In genomic region chr18:44681611-44682010, GRCh38 we compare ENCODE assay signal across 10 cellular contexts. TPM values are rescaled to one million over a fixed set of nuclear protein-coding genes. Genes with fewer than 3 reads are reported as not detected.
A peak's percentile ranks its signal among the peaks of the same experiment; 100 is the strongest.
DNase-seq lines count a peak whose midpoint lies in the region; ATAC-seq, FAIRE-seq and TF ChIP-seq lines count a peak whose summit lies in the region.
"Had no signal": no experiment of that assay in that cellular context is flagged by ENCODE, and none has a peak within 500 bp of the region (broad histone marks: within the 10 kb centered on the region; RNA-seq: fewer than 3 reads in every experiment).

No MANE protein-coding gene starts in this region.

- peaks cover 6% of the 10 kb centered on the region for H3K36me3 ChIP-seq in SJSA1
- H3K36me3 ChIP-seq in kidney (ENCODE audit: control insufficient read depth in 1 of 2, insufficient read depth in 2 of 2, low read length in 2 of 2): no peaks in the 10 kb centered on the region
- H3K36me3 ChIP-seq in testis (ENCODE audit: low read depth, missing control alignments): no peaks in the 10 kb centered on the region
- no peaks in the 10 kb centered on the region for H3K36me3 ChIP-seq in adrenal gland (replicated peaks in 1 of 2)
- H3K36me3 ChIP-seq: neutrophil had no signal

- no peak for FAIRE-seq in kidney (lab: Jason Lieb, UNC)

- ATAC-seq in HG03469 (IDR thresholded peaks at IDR 0.05; ENCODE audit: unreplicated experiment): no peak
- no peak for ATAC-seq in GM18511 (IDR thresholded peaks at IDR 0.05; ENCODE audit: unreplicated experiment)
- ATAC-seq: stimulated activated memory B cell treated with anti-CD40 and anti-IgM and Interleukin-4, amounts not matched to agents 10 μg/mL and 1 μg/mL and 100 μg/mL, for 72 hours had no signal

- intact Hi-C loops in kidney (cut with DNase I): no loop called here
- intact Hi-C loops in testis (cut with DNase I; ENCODE audit: low total_unique reads): no loop called here
- intact Hi-C loops in adrenal gland (cut with DNase I): no loop called here

- WGBS in testis, 2 donors: 1 to 2% methylated on average over 5 of the region's 5 CpGs
- 5 to 14% (median 10%) methylated on average over 5 of the region's 5 CpGs for WGBS in adrenal gland, 4 donors

- peaks cover 34% of the 10 kb centered on the region for H3K4me1 ChIP-seq in SJSA1 (replicated peaks)
- peaks cover 16 to 30% of the 10 kb centered on the region in 2 donors for H3K4me1 ChIP-seq in kidney (ENCODE audit: control insufficient read depth in 1 of 2, insufficient read depth in 1 of 2, low read depth in 1 of 2, low read length in 2 of 2)
- H3K4me1 ChIP-seq in testis: peaks cover 15% of the 10 kb centered on the region
- no peaks in the 10 kb centered on the region for H3K4me1 ChIP-seq in adrenal gland (replicated peaks in 1 of 2)

- H3K27ac ChIP-seq in SJSA1: no peak overlapping the region
- H3K27ac ChIP-seq in kidney (ENCODE audit: low read depth in 2 of 2, low read length in 2 of 2): peak overlapping the region; percentile 79 to 93
- H3K27ac ChIP-seq in testis: peak overlapping the region; percentile 40 to 96
- peak overlapping the region in 2 of 5 donors; percentile 73 to 88 for H3K27ac ChIP-seq in adrenal gland
- H3K27ac ChIP-seq: neutrophil had no signal

- H3K4me3 ChIP-seq in SJSA1: peak overlapping the region; percentile 92
- H3K4me3 ChIP-seq in kidney (ENCODE audit: low read length in 2 of 2): peak overlapping the region; percentile 73 to 81
- H3K4me3 ChIP-seq in testis: peak overlapping the region; percentile 72 to 89
- H3K4me3 ChIP-seq in adrenal gland: peak overlapping the region in 1 of 4 donors; percentile 56

- TF ChIP-seq CTCF in kidney (IDR thresholded peaks at IDR 0.05; ENCODE audit: borderline replicate concordance, extremely low read depth, insufficient read depth) (no peak), testis (IDR thresholded peaks at IDR 0.05) (no peak), adrenal gland (IDR thresholded peaks at IDR 0.05) (no peak)

- H3K9me3 ChIP-seq in SJSA1 (replicated peaks) (no peaks in the 10 kb centered on the region), kidney (ENCODE audit: control insufficient read depth in 1 of 2, low read length in 2 of 2) (no peaks in the 10 kb centered on the region), testis (no peaks in the 10 kb centered on the region), adrenal gland (replicated peaks in 1 of 3) (no peaks in the 10 kb centered on the region)
- H3K9me3 ChIP-seq: neutrophil had no signal

- no peaks in the 10 kb centered on the region for H3K27me3 ChIP-seq in SJSA1 (replicated peaks)
- no peaks in the 10 kb centered on the region for H3K27me3 ChIP-seq in testis
- no peaks in the 10 kb centered on the region for H3K27me3 ChIP-seq in adrenal gland

- peak overlapping the region; percentile 63 to 65 for H3K9ac ChIP-seq in kidney (ENCODE audit: low read length in 2 of 2)

- TF ChIP-seq POLR2A in testis (IDR thresholded peaks at IDR 0.05) (no peak), adrenal gland (IDR thresholded peaks at IDR 0.05) (no peak)

- peak; percentile 70 for DNase-seq in NCI-H1092 treated with DMSO at 0.1 percent for 48 hours (lab: John Stamatoyannopoulos, UW)
- DNase-seq in NCI-H1092 (lab: John Stamatoyannopoulos, UW): no peak
- DNase-seq in SJSA1 (ENCODE audit: low read depth in 1 of 2, low spot score in 2 of 2): peak in 1 of 2 experiments; percentile 25
- no peak for DNase-seq in kidney
- no peak for DNase-seq in testis
- no peak for DNase-seq in adrenal gland

RNA-seq across cellular contexts. Expression of gene SETBP1, which starts 0.9 kb away (rescaled TPM):
- total RNA-seq in SJSA1 (2014; rRNA removed; shearing (Covaris generic)): 9.9 and 12.6 TPM in 2 replicates
- total RNA-seq in kidney: 71.7 TPM
- 2.7 TPM for polyA plus RNA-seq in kidney (ENCODE audit: insufficient read depth, low read depth, low replicate concordance)
- total RNA-seq in testis: 10 to 100 TPM; 33.1 to 34.7 TPM
- 6.2 TPM for polyA plus RNA-seq in testis (ENCODE audit: insufficient read depth, low read depth, low replicate concordance)
- 10 to 100 TPM in 5 of 8 donors, 1 to 10 TPM in 3; 7.9 to 18.0 (median 11.9) TPM for total RNA-seq in adrenal gland
- 1 to 10 TPM; 1.2 to 2.8 (median 2.6) TPM for polyA plus RNA-seq in adrenal gland
